Comparison of ENCODE assay signal across 8 cellular contexts in the genomic region with DNA sequence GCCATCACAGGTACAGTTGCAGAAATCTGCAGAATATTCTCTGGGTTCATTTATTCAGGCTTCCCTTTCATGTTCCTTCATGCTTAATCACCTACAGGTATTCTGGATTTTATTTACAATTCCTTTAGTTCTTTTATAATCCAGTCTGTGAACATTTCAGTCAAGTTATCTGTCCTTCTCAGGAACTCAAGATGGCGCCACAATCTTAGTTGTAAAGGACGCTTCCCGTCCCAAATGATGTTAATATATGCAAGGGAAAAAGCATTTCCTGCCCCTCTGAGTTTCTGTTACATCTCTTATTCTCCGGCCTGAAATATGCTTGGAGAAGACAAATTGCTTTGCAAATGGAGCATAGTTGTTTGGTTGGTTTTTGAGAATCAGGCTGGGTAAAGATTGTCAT. TPM values are rescaled to one million over a fixed set of nuclear protein-coding genes. Genes with fewer than 3 reads are reported as not detected.
DNase-seq lines count a peak whose midpoint lies in the region; ATAC-seq and TF ChIP-seq lines count a peak whose summit lies in the region.

No MANE protein-coding gene starts in this region.

- H3K36me3 Mint-ChIP-seq in T-cell = peaks cover 16% of the 10 kb centered on the region

- H3K9ac ChIP-seq in neural cell (ENCODE audit: low read length) = no peak overlapping the region

- POLR2A ChIA-PET in T-cell (lab: Charles Lee) = no interaction called here

- H3K36me3 ChIP-seq in neural cell (ENCODE audit: insufficient read depth, low read length) = no peaks in the 10 kb centered on the region

- no peaks in the 10 kb centered on the region for H3F3A ChIP-seq in neural cell (ENCODE audit: insufficient read depth, low read length, poor library complexity, severe bottlenecking)

- no peaks in the 10 kb centered on the region for H3K9me3 ChIP-seq in neural cell (ENCODE audit: low read length)

- peak; percentile 77 for DNase-seq in EH (ENCODE audit: low read depth)
- DNase-seq in NCI-H146 (lab: John Stamatoyannopoulos, UW) = peak; percentile 40
- peak; percentile 87 for DNase-seq in choroid plexus epithelial cell (ENCODE audit: low read depth)
- no peak for DNase-seq in T-cell
- no peak for DNase-seq in HPDE6-E6E7 (ENCODE audit: extremely low spot score)

- TF ChIP-seq EP300 in neural cell (conservative IDR thresholded peaks at IDR 0.05; ENCODE audit: poor library complexity, severe bottlenecking) = no peak

- H3K4me3 ChIP-seq in choroid plexus epithelial cell (ENCODE audit: low read depth, low read length) = no peak overlapping the region
- no peak overlapping the region for H3K4me3 ChIP-seq in neural cell (ENCODE audit: low read length)

- H3K9me2 ChIP-seq in neural cell (ENCODE audit: insufficient read depth, low read length) = no peaks in the 10 kb centered on the region

- H3K4me2 ChIP-seq in neural cell (ENCODE audit: low read length) = no peak overlapping the region

- no peaks in the 10 kb centered on the region for H3K79me2 ChIP-seq in neural cell (replicated peaks; ENCODE audit: insufficient read depth, low read length)

- H3K4me3 Mint-ChIP-seq in T-cell = no peak overlapping the region

- H3K27ac Mint-ChIP-seq in T-cell = no peak overlapping the region

- CTCF ChIA-PET in T-cell (lab: Charles Lee) = no interaction called here

- no peaks in the 10 kb centered on the region for H3K27me3 ChIP-seq in neural cell (ENCODE audit: insufficient read depth, low read depth, low read length)

- no peak overlapping the region for H2AFZ ChIP-seq in neural cell (ENCODE audit: low read depth, low read length)

- no peak overlapping the region for H3K27ac ChIP-seq in neural cell (ENCODE audit: low read length)

- peak; percentile 64 for TF ChIP-seq RAD21 in neural cell (conservative IDR thresholded peaks at IDR 0.05)

- H4K20me1 ChIP-seq in neural cell (ENCODE audit: insufficient read depth) = no peaks in the 10 kb centered on the region

- TF ChIP-seq CTCF in choroid plexus epithelial cell (conservative IDR thresholded peaks at IDR 0.05; ENCODE audit: low read depth, low read length) (peak; percentile 63), neural cell (IDR thresholded peaks at IDR 0.05; ENCODE audit: poor library complexity, severe bottlenecking) (peak; percentile 63)

- no peaks in the 10 kb centered on the region for H3K4me1 Mint-ChIP-seq in T-cell

- ATAC-seq in T-cell (replicated peaks in 1 of 4) (no peak), HG03108 (IDR thresholded peaks at IDR 0.05; ENCODE audit: unreplicated experiment) (no peak), HG03025 (IDR thresholded peaks at IDR 0.05; ENCODE audit: low FRiP score, unreplicated experiment) (no peak)

- peaks cover 0 to 7% (median 0%) of the 10 kb centered on the region in 3 donors for H3K9me3 Mint-ChIP-seq in T-cell

- no peaks in the 10 kb centered on the region for H3K27me3 Mint-ChIP-seq in T-cell

TF ChIP-seq in neural cell, 6 proteins besides CTCF, POLR2A, EP300 and RAD21:
- TF ChIP-seq SMC3 (conservative IDR thresholded peaks at IDR 0.05; ENCODE audit: poor library complexity) (peak; percentile 69), EZH2 (IDR thresholded peaks at IDR 0.05; ENCODE audit: borderline replicate concordance, insufficient read depth, low read length, poor library complexity, severe bottlenecking) (no peak), POLR2AphosphoS5 (IDR thresholded peaks at IDR 0.05) (no peak)
- TF ChIP-seq, protein P1, sequence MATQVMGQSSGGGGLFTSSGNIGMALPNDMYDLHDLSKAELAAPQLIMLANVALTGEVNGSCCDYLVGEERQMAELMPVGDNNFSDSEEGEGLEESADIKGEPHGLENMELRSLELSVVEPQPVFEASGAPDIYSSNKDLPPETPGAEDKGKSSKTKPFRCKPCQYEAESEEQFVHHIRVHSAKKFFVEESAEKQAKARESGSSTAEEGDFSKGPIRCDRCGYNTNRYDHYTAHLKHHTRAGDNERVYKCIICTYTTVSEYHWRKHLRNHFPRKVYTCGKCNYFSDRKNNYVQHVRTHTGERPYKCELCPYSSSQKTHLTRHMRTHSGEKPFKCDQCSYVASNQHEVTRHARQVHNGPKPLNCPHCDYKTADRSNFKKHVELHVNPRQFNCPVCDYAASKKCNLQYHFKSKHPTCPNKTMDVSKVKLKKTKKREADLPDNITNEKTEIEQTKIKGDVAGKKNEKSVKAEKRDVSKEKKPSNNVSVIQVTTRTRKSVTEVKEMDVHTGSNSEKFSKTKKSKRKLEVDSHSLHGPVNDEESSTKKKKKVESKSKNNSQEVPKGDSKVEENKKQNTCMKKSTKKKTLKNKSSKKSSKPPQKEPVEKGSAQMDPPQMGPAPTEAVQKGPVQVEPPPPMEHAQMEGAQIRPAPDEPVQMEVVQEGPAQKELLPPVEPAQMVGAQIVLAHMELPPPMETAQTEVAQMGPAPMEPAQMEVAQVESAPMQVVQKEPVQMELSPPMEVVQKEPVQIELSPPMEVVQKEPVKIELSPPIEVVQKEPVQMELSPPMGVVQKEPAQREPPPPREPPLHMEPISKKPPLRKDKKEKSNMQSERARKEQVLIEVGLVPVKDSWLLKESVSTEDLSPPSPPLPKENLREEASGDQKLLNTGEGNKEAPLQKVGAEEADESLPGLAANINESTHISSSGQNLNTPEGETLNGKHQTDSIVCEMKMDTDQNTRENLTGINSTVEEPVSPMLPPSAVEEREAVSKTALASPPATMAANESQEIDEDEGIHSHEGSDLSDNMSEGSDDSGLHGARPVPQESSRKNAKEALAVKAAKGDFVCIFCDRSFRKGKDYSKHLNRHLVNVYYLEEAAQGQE (IDR thresholded peaks at IDR 0.05; ENCODE audit: borderline replicate concordance) = no peak

RNA-seq across cellular contexts. Expression of gene F3, which starts 19.3 kb away (rescaled TPM):
- polyA plus RNA-seq in neural cell = 0.10 TPM in 1 of 2 replicates, not detected in the other
- 0.23 TPM in 1 of 2 replicates, not detected in the other for polyA minus RNA-seq in neural cell
- total RNA-seq in T-cell = 1 to 10 TPM in 1 of 5 donors, under 1 TPM in 2, not detected in 2; 0.29 to 1.0 (median 0.66) TPM

Comparison
In these comparisons a context has a peak if more than half of its experiments do, and no peak if none do; other contexts are left out.
1. DNase-seq: peak in EH (single experiment), NCI-H146 (single experiment) and choroid plexus epithelial cell (single experiment); none in T-cell (0 of 34) and HPDE6-E6E7 (single experiment).